ENCODE assay signal across 16 cellular contexts in the genomic region with DNA sequence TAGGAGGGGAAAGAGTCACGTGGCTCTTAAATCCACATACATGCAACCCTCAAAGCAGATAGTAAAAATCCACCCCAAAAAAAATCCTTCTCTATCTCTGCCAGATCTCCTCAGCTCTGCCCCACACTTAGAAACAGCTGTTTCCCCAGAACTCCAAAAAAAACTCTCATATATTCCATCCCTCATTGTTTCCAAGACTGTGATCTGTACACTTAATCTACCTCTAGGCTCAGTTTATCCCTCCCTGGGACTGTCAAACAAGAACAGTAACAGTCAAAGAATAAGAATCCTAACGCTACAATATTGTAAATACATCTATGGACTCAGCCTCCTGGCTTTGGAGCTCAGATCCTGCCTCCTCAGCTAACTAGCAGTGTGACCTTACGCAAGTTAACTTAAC. TPM values are rescaled to one million over a fixed set of nuclear protein-coding genes. Genes with fewer than 3 reads are reported as not detected.
DNase-seq lines count a peak whose midpoint lies in the region; ATAC-seq and TF ChIP-seq lines count a peak whose summit lies in the region.
"Had no signal": no experiment of that assay in that cellular context is flagged by ENCODE, and none has a peak within 500 bp of the region (broad histone marks: within the 10 kb centered on the region; RNA-seq: fewer than 3 reads in every experiment).

No MANE protein-coding gene starts in this region.

- ATAC-seq in HG03439 (IDR thresholded peaks at IDR 0.05; ENCODE audit: unreplicated experiment) (no peak), GM18502 (IDR thresholded peaks at IDR 0.05; ENCODE audit: poor library complexity, unreplicated experiment) (no peak)
- ATAC-seq in effector memory CD8-positive, alpha-beta T cell (replicated peaks) = no peak
- ATAC-seq: activated CD4-positive, CD25-positive, alpha-beta regulatory T cell treated with anti-CD3 and anti-CD28 coated beads, Interleukin-2, amount 50 U/mL, for 24 hours; activated CD8-positive, alpha-beta memory T cell treated with anti-CD3 and anti-CD28 coated beads, Interleukin-2, amount 10 ng/mL, durations not matched to agents 7 days and 5 days had no signal

- no peaks in the 10 kb centered on the region for H3K36me3 ChIP-seq in BLaER1
- H3K36me3 ChIP-seq in SJSA1 = peaks cover 8% of the 10 kb centered on the region; the same call in 1 of the 2 replicates
- H3K36me3 ChIP-seq in sigmoid colon = no peaks in the 10 kb centered on the region
- H3K36me3 ChIP-seq: Peyer's patch, tibial artery had no signal

- H4K20me1 ChIP-seq in BLaER1 = no peaks in the 10 kb centered on the region

- H3K4me1 ChIP-seq in BLaER1 (peaks cover 96% of the 10 kb centered on the region), SJSA1 (replicated peaks) (peaks cover 69% of the 10 kb centered on the region), sigmoid colon (peaks cover 0 to 97% (median 94%) of the 10 kb centered on the region in 4 donors)

- H3K27ac ChIP-seq in BLaER1 (no peak overlapping the region), SJSA1 (peak overlapping the region; percentile 44), sigmoid colon (peak overlapping the region; percentile 97 to 100 (median 99))

- H3K27me3 ChIP-seq in BLaER1 (no peaks in the 10 kb centered on the region), SJSA1 (replicated peaks) (no peaks in the 10 kb centered on the region), sigmoid colon (no peaks in the 10 kb centered on the region)
- H3K27me3 ChIP-seq: Peyer's patch, tibial artery had no signal

- TF ChIP-seq POLR2A in sigmoid colon (IDR thresholded peaks at IDR 0.05) = no peak

- peak overlapping the region; percentile 95 for H3K4me2 ChIP-seq in BLaER1

- no peaks in the 10 kb centered on the region for H3K9me3 ChIP-seq in BLaER1
- H3K9me3 ChIP-seq in SJSA1 (replicated peaks) = no peaks in the 10 kb centered on the region
- no peaks in the 10 kb centered on the region for H3K9me3 ChIP-seq in sigmoid colon
- H3K9me3 ChIP-seq: Peyer's patch, tibial artery had no signal

- H3K4me1 Mint-ChIP-seq in effector memory CD8-positive, alpha-beta T cell (ENCODE audit: low read depth in 2 of 2) = peaks cover 14 to 24% of the 10 kb centered on the region in 2 donors

- H3K9me3 Mint-ChIP-seq in effector memory CD8-positive, alpha-beta T cell = no peaks in the 10 kb centered on the region

- 79 to 80% methylated on average over 3 of the region's 3 CpGs for WGBS in sigmoid colon, 2 donors

- TF ChIP-seq CTCF in fibroblast of villous mesenchyme (IDR thresholded peaks at IDR 0.05; ENCODE audit: insufficient read depth, low read depth, low read length) (no peak), sigmoid colon (IDR thresholded peaks at IDR 0.05) (no peak)

- DNase-seq in SJSA1 (ENCODE audit: low read depth in 1 of 2, low spot score in 2 of 2) (no peak), fibroblast of villous mesenchyme (ENCODE audit: low read depth) (peak; percentile 54), sigmoid colon (no peak), SHP77 (lab: John Stamatoyannopoulos, UW) (no peak)
- DNase-seq in effector memory CD8-positive, alpha-beta T cell = no peak
- DNase-seq: activated CD8-positive, alpha-beta memory T cell treated with anti-CD3 and anti-CD28 coated beads, Interleukin-2, amount 10 ng/mL, durations not matched to agents 7 days and 5 days; islet precursor cell; NCI-H187; NCI-H524; Peyer's patch; T-helper 2 cell; tibial artery had no signal

- intact Hi-C loops in sigmoid colon (cut with DNase I) = no loop called here

- no peak for TF ChIP-seq EP300 in sigmoid colon (IDR thresholded peaks at IDR 0.05)

- H3K9ac ChIP-seq in BLaER1 = no peak overlapping the region

- no peaks in the 10 kb centered on the region for H3K36me3 Mint-ChIP-seq in effector memory CD8-positive, alpha-beta T cell (ENCODE audit: insufficient read depth)
- H3K36me3 Mint-ChIP-seq: activated CD8-positive, alpha-beta memory T cell treated with anti-CD3 and anti-CD28 coated beads, Interleukin-2, amount 10 ng/mL, durations not matched to agents 7 days and 5 days had no signal

- no peak overlapping the region for H3K4me3 Mint-ChIP-seq in effector memory CD8-positive, alpha-beta T cell
- H3K4me3 Mint-ChIP-seq: activated CD8-positive, alpha-beta memory T cell treated with anti-CD3 and anti-CD28 coated beads, Interleukin-2, amount 10 ng/mL, durations not matched to agents 7 days and 5 days had no signal

- H3K4me3 ChIP-seq in BLaER1 = no peak overlapping the region
- H3K4me3 ChIP-seq in SJSA1 = no peak overlapping the region
- no peak overlapping the region for H3K4me3 ChIP-seq in fibroblast of villous mesenchyme (ENCODE audit: low read depth, low read length)
- H3K4me3 ChIP-seq in sigmoid colon = no peak overlapping the region
- H3K4me3 ChIP-seq: Peyer's patch, tibial artery had no signal

- no peak overlapping the region for H3K27ac Mint-ChIP-seq in effector memory CD8-positive, alpha-beta T cell
- H3K27ac Mint-ChIP-seq: activated CD8-positive, alpha-beta memory T cell treated with anti-CD3 and anti-CD28 coated beads, Interleukin-2, amount 10 ng/mL, durations not matched to agents 7 days and 5 days had no signal

- H3K27me3 Mint-ChIP-seq in effector memory CD8-positive, alpha-beta T cell = peaks cover 35 to 40% of the 10 kb centered on the region in 2 donors

RNA-seq across cellular contexts. Expression of gene CUEDC1, which starts 11.6 kb away (rescaled TPM):
- 16.7 and 27.3 TPM in 2 replicates for total RNA-seq in SJSA1 (2014; rRNA removed; shearing (Covaris generic))
- 21.6 and 22.9 TPM in 2 replicates for total RNA-seq in fibroblast of villous mesenchyme
- total RNA-seq in sigmoid colon = 10 to 100 TPM; 29.5 to 64.0 (median 33.7) TPM
- polyA plus RNA-seq in sigmoid colon = 10 to 100 TPM in 2 of 3 donors, 1 to 10 TPM in 1; 3.0 to 20.0 (median 11.4) TPM
- total RNA-seq: activated CD8-positive, alpha-beta memory T cell treated with anti-CD3 and anti-CD28 coated beads, Interleukin-2, amount 10 ng/mL, durations not matched to agents 7 days and 5 days had no signal

RNA-seq across cellular contexts. Expression of gene VEZF1, which starts 44.4 kb away (rescaled TPM):
- 50.7 and 116 TPM in 2 replicates for total RNA-seq in SJSA1 (2014; rRNA removed; shearing (Covaris generic))
- total RNA-seq in fibroblast of villous mesenchyme (40.3 and 51.8 TPM in 2 replicates), sigmoid colon (100 to 1,000 TPM in 3 of 4 donors, 10 to 100 TPM in 1; 99.8 to 120 (median 105) TPM)
- 10 to 100 TPM; 17.8 to 24.8 (median 21.0) TPM for polyA plus RNA-seq in sigmoid colon
